In the genomic region with DNA sequence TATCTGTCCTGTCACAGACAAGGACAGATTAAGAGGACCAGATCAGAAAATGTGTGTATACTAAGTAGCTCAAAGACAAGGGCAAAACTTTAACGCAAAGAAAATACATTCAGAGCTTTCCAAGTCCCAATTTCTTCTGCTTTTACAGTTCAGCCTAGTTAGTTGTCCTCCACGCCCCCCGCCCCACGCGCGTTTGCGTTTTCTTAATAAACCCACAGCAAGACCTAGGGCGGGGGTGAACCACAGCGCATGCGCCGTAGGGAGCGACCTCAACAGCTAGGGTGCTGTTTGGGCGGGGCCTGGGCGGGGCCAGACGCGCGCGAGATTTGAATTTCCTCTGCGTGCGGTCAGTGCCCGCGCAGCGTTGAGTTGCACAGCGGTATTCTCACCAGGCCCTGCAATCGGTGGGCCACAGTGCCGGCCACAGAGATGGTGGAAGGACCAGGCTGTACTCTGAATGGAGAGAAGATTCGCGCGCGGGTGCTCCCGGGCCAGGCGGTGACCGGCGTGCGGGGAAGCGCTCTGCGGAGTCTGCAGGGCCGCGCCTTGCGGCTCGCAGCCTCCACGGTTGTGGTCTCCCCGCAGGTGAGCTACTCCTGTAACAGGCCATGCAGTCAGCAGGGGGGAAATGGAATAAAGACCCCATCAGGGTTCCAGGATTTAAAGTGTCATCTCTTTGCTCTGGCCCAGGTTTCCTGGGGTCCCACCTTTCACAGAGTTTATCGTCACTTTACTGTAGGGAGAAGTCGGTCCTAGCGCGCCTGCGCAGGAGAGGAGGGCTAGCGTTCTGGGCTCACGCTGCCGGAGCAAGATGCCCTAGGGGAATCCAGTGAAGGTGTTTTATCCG, we compare ENCODE assay signal across 1 cellular context.
TF ChIP-seq lines count a peak whose summit lies in the region.

A gene with protein sequence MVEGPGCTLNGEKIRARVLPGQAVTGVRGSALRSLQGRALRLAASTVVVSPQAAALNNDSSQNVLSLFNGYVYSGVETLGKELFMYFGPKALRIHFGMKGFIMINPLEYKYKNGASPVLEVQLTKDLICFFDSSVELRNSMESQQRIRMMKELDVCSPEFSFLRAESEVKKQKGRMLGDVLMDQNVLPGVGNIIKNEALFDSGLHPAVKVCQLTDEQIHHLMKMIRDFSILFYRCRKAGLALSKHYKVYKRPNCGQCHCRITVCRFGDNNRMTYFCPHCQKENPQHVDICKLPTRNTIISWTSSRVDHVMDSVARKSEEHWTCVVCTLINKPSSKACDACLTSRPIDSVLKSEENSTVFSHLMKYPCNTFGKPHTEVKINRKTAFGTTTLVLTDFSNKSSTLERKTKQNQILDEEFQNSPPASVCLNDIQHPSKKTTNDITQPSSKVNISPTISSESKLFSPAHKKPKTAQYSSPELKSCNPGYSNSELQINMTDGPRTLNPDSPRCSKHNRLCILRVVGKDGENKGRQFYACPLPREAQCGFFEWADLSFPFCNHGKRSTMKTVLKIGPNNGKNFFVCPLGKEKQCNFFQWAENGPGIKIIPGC (plus strand): TSS at position 350 of the 847 bp plus-strand sequence. CDS start 80 bp downstream, at position 430.

TF ChIP-seq in GM12878, 131 proteins besides CTCF, POLR2A, EP300 and RAD21 (continued from another document and continues in another):
- TF ChIP-seq, protein P1, sequence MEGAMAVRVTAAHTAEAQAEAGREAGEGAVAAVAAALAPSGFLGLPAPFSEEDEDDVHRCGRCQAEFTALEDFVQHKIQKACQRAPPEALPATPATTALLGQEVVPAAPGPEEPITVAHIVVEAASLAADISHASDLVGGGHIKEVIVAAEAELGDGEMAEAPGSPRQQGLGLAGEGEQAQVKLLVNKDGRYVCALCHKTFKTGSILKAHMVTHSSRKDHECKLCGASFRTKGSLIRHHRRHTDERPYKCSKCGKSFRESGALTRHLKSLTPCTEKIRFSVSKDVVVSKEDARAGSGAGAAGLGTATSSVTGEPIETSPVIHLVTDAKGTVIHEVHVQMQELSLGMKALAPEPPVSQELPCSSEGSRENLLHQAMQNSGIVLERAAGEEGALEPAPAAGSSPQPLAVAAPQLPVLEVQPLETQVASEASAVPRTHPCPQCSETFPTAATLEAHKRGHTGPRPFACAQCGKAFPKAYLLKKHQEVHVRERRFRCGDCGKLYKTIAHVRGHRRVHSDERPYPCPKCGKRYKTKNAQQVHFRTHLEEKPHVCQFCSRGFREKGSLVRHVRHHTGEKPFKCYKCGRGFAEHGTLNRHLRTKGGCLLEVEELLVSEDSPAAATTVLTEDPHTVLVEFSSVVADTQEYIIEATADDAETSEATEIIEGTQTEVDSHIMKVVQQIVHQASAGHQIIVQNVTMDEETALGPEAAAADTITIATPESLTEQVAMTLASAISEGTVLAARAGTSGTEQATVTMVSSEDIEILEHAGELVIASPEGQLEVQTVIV (IDR thresholded peaks at IDR 0.05; ENCODE audit: borderline replicate concordance, partially characterized antibody): no peak
- TF ChIP-seq, protein P2, sequence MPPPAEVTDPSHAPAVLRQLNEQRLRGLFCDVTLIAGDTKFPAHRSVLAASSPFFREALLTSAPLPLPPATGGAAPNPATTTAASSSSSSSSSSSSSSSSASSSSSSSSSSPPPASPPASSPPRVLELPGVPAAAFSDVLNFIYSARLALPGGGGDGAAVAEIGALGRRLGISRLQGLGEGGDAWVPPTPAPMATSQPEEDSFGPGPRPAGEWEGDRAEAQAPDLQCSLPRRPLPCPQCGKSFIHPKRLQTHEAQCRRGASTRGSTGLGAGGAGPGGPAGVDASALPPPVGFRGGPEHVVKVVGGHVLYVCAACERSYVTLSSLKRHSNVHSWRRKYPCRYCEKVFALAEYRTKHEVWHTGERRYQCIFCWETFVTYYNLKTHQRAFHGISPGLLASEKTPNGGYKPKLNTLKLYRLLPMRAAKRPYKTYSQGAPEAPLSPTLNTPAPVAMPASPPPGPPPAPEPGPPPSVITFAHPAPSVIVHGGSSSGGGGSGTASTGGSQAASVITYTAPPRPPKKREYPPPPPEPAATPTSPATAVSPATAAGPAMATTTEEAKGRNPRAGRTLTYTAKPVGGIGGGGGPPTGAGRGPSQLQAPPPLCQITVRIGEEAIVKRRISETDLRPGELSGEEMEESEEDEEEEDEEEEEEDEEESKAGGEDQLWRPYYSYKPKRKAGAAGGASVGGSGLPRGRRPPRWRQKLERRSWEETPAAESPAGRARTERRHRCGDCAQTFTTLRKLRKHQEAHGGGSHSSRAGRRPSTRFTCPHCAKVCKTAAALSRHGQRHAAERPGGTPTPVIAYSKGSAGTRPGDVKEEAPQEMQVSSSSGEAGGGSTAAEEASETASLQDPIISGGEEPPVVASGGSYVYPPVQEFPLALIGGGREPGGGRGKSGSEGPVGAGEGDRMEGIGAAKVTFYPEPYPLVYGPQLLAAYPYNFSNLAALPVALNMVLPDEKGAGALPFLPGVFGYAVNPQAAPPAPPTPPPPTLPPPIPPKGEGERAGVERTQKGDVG (CRISPR knock-in tag; IDR thresholded peaks at IDR 0.05): no peak
- no peak for TF ChIP-seq NR2C2 (IDR thresholded peaks at IDR 0.05; ENCODE audit: borderline replicate concordance, control insufficient read depth, insufficient read length, low read depth)
- no peak for TF ChIP-seq MTA3 (IDR thresholded peaks at IDR 0.05; ENCODE audit: borderline replicate concordance, low read length)
- peak; percentile 97 for TF ChIP-seq HDAC2 (IDR thresholded peaks at IDR 0.05)
- TF ChIP-seq NR2C1 (IDR thresholded peaks at IDR 0.05): no peak
- TF ChIP-seq NR2F1 (conservative IDR thresholded peaks at IDR 0.05): peak; percentile 39; the same call in 1 of the 2 replicates
- TF ChIP-seq PML (IDR thresholded peaks at IDR 0.05; ENCODE audit: low read length): peak; percentile 52; the same call in 1 of the 2 replicates
- TF ChIP-seq BACH1 (IDR thresholded peaks at IDR 0.05; ENCODE audit: borderline replicate concordance): peak; percentile 78; the same call in 1 of the 2 replicates
- TF ChIP-seq FOXK2 (IDR thresholded peaks at IDR 0.05): no peak
- 0 out of 2 replicates have a peak, but pooled peaks have one; percentile 31 for TF ChIP-seq TBL1XR1 (IDR thresholded peaks at IDR 0.05; ENCODE audit: low read depth, low read length)
- TF ChIP-seq, protein P3, sequence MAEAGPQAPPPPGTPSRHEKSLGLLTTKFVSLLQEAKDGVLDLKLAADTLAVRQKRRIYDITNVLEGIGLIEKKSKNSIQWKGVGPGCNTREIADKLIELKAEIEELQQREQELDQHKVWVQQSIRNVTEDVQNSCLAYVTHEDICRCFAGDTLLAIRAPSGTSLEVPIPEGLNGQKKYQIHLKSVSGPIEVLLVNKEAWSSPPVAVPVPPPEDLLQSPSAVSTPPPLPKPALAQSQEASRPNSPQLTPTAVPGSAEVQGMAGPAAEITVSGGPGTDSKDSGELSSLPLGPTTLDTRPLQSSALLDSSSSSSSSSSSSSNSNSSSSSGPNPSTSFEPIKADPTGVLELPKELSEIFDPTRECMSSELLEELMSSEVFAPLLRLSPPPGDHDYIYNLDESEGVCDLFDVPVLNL (IDR thresholded peaks at IDR 0.05; ENCODE audit: low read depth, low read length): peak; percentile 93
- TF ChIP-seq POU2F2 (IDR thresholded peaks at IDR 0.05; ENCODE audit: borderline replicate concordance, low read depth, low read length): peak; percentile 49; the same call in 1 of the 3 replicates
- TF ChIP-seq, protein P4, sequence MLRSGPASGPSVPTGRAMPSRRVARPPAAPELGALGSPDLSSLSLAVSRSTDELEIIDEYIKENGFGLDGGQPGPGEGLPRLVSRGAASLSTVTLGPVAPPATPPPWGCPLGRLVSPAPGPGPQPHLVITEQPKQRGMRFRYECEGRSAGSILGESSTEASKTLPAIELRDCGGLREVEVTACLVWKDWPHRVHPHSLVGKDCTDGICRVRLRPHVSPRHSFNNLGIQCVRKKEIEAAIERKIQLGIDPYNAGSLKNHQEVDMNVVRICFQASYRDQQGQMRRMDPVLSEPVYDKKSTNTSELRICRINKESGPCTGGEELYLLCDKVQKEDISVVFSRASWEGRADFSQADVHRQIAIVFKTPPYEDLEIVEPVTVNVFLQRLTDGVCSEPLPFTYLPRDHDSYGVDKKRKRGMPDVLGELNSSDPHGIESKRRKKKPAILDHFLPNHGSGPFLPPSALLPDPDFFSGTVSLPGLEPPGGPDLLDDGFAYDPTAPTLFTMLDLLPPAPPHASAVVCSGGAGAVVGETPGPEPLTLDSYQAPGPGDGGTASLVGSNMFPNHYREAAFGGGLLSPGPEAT (IDR thresholded peaks at IDR 0.05; ENCODE audit: low read depth): peak; percentile 46; the same call in 1 of the 2 replicates
- TF ChIP-seq, protein P5, sequence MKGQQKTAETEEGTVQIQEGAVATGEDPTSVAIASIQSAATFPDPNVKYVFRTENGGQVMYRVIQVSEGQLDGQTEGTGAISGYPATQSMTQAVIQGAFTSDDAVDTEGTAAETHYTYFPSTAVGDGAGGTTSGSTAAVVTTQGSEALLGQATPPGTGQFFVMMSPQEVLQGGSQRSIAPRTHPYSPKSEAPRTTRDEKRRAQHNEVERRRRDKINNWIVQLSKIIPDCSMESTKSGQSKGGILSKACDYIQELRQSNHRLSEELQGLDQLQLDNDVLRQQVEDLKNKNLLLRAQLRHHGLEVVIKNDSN (IDR thresholded peaks at IDR 0.05; ENCODE audit: borderline replicate concordance, extremely low read length, insufficient read depth, low read depth, low read length): no peak
- TF ChIP-seq ZNF384 (IDR thresholded peaks at IDR 0.05; ENCODE audit: borderline replicate concordance, low read depth, low read length): no peak
- no peak for TF ChIP-seq RELA (IDR thresholded peaks at IDR 0.05; ENCODE audit: borderline replicate concordance, partially characterized antibody)
- no peak for TF ChIP-seq ESRRA (IDR thresholded peaks at IDR 0.05; ENCODE audit: low read length)
- TF ChIP-seq, protein P6, sequence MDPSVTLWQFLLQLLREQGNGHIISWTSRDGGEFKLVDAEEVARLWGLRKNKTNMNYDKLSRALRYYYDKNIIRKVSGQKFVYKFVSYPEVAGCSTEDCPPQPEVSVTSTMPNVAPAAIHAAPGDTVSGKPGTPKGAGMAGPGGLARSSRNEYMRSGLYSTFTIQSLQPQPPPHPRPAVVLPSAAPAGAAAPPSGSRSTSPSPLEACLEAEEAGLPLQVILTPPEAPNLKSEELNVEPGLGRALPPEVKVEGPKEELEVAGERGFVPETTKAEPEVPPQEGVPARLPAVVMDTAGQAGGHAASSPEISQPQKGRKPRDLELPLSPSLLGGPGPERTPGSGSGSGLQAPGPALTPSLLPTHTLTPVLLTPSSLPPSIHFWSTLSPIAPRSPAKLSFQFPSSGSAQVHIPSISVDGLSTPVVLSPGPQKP (IDR thresholded peaks at IDR 0.05; ENCODE audit: low read depth, low read length): no peak
- no peak for TF ChIP-seq ZNF207 (IDR thresholded peaks at IDR 0.05; ENCODE audit: borderline replicate concordance)
- TF ChIP-seq JUND (IDR thresholded peaks at IDR 0.05; ENCODE audit: low read depth, low read length): no peak
- TF ChIP-seq, protein P7, sequence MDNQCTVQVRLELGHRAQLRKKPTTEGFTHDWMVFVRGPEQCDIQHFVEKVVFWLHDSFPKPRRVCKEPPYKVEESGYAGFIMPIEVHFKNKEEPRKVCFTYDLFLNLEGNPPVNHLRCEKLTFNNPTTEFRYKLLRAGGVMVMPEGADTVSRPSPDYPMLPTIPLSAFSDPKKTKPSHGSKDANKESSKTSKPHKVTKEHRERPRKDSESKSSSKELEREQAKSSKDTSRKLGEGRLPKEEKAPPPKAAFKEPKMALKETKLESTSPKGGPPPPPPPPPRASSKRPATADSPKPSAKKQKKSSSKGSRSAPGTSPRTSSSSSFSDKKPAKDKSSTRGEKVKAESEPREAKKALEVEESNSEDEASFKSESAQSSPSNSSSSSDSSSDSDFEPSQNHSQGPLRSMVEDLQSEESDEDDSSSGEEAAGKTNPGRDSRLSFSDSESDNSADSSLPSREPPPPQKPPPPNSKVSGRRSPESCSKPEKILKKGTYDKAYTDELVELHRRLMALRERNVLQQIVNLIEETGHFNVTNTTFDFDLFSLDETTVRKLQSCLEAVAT (IDR thresholded peaks at IDR 0.05): no peak
- no peak for TF ChIP-seq CREM (IDR thresholded peaks at IDR 0.05; ENCODE audit: low read depth)
- TF ChIP-seq, protein P8, sequence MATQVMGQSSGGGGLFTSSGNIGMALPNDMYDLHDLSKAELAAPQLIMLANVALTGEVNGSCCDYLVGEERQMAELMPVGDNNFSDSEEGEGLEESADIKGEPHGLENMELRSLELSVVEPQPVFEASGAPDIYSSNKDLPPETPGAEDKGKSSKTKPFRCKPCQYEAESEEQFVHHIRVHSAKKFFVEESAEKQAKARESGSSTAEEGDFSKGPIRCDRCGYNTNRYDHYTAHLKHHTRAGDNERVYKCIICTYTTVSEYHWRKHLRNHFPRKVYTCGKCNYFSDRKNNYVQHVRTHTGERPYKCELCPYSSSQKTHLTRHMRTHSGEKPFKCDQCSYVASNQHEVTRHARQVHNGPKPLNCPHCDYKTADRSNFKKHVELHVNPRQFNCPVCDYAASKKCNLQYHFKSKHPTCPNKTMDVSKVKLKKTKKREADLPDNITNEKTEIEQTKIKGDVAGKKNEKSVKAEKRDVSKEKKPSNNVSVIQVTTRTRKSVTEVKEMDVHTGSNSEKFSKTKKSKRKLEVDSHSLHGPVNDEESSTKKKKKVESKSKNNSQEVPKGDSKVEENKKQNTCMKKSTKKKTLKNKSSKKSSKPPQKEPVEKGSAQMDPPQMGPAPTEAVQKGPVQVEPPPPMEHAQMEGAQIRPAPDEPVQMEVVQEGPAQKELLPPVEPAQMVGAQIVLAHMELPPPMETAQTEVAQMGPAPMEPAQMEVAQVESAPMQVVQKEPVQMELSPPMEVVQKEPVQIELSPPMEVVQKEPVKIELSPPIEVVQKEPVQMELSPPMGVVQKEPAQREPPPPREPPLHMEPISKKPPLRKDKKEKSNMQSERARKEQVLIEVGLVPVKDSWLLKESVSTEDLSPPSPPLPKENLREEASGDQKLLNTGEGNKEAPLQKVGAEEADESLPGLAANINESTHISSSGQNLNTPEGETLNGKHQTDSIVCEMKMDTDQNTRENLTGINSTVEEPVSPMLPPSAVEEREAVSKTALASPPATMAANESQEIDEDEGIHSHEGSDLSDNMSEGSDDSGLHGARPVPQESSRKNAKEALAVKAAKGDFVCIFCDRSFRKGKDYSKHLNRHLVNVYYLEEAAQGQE (IDR thresholded peaks at IDR 0.05; ENCODE audit: low read depth, low read length): 0 out of 2 replicates have a peak, but pooled peaks have one; percentile 7
- peak; percentile 77; the same call in 1 of the 2 replicates for TF ChIP-seq RB1 (IDR thresholded peaks at IDR 0.05; ENCODE audit: borderline replicate concordance)
- no peak for TF ChIP-seq PAX8 (IDR thresholded peaks at IDR 0.05)
- TF ChIP-seq ZZZ3 (IDR thresholded peaks at IDR 0.05; ENCODE audit: control insufficient read depth, insufficient read length, low read depth): no peak
- no peak for TF ChIP-seq RBBP5 (conservative IDR thresholded peaks at IDR 0.05)
- TF ChIP-seq FOXM1 (IDR thresholded peaks at IDR 0.05; ENCODE audit: low read depth, low read length): peak; percentile 44
- TF ChIP-seq NBN (IDR thresholded peaks at IDR 0.05): no peak
- TF ChIP-seq, protein P9, sequence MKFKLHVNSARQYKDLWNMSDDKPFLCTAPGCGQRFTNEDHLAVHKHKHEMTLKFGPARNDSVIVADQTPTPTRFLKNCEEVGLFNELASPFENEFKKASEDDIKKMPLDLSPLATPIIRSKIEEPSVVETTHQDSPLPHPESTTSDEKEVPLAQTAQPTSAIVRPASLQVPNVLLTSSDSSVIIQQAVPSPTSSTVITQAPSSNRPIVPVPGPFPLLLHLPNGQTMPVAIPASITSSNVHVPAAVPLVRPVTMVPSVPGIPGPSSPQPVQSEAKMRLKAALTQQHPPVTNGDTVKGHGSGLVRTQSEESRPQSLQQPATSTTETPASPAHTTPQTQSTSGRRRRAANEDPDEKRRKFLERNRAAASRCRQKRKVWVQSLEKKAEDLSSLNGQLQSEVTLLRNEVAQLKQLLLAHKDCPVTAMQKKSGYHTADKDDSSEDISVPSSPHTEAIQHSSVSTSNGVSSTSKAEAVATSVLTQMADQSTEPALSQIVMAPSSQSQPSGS (IDR thresholded peaks at IDR 0.05; ENCODE audit: low read length): no peak
